ENCODE assay signal across 8 cellular contexts in genomic region chr15:23073890-23074631, GRCh38. TPM values are rescaled to one million over a fixed set of nuclear protein-coding genes. Genes with fewer than 3 reads are reported as not detected.
DNase-seq lines count a peak whose midpoint lies in the region; ATAC-seq and TF ChIP-seq lines count a peak whose summit lies in the region.

No MANE protein-coding gene starts in this region.

- H3K4me1 ChIP-seq in DOHH2 (ENCODE audit: control insufficient read depth, low read length) (peaks cover 17% of the 10 kb centered on the region), neuronal stem cell (ENCODE audit: control insufficient read depth in 2 of 2, insufficient read depth in 1 of 2, low read depth in 1 of 2, low read length in 2 of 2) (no peaks in the 10 kb centered on the region)

- H2BK12ac ChIP-seq in neuronal stem cell (ENCODE audit: low read length): no peak overlapping the region

- H3K18ac ChIP-seq in neuronal stem cell (ENCODE audit: low read length): no peak overlapping the region

- H3K4ac ChIP-seq in neuronal stem cell (ENCODE audit: low read length): no peak overlapping the region

- CTCF ChIA-PET in GM10248 (lab: Yijun Ruan, JAX): interaction anchor here (1.5 kb wide), 1 partner anchor 12 kb away, joined by 5 read pairs; no protein-coding TSS in a partner anchor
- CTCF ChIA-PET in CD4-positive, alpha-beta T cell (lab: Charles Lee): no interaction called here

- no peaks in the 10 kb centered on the region for H3K4me1 Mint-ChIP-seq in CD4-positive, alpha-beta T cell (ENCODE audit: low read depth)

- no peak overlapping the region for H2BK15ac ChIP-seq in neuronal stem cell (ENCODE audit: low read length)

- DNase-seq in NCI-H1105 treated with DMSO at 0.1 percent for 48 hours (lab: John Stamatoyannopoulos, UW): peak; percentile 81
- DNase-seq in SW480 (ENCODE audit: low spot score): peak; percentile 30
- DNase-seq in neuronal stem cell (ENCODE audit: low spot score): no peak
- no peak for DNase-seq in GM10248 (ENCODE audit: extremely low spot score)
- DNase-seq in NOMO-1 treated with dmso at 0.1 percent for 144 hours (lab: John Stamatoyannopoulos, UW; ENCODE audit: unreplicated experiment): no peak
- no peak for DNase-seq in CD4-positive, alpha-beta T cell

- no peaks in the 10 kb centered on the region for H3K9me3 ChIP-seq in DOHH2 (ENCODE audit: control insufficient read depth, insufficient read depth, low read length)
- H3K9me3 ChIP-seq in neuronal stem cell (replicated peaks in 1 of 2; ENCODE audit: control insufficient read depth in 2 of 2, insufficient read depth in 1 of 2, low read depth in 1 of 2, low read length in 2 of 2): no peaks in the 10 kb centered on the region
- no peaks in the 10 kb centered on the region for H3K9me3 ChIP-seq in CD4-positive, alpha-beta T cell (ENCODE audit: control insufficient read depth, low read length)

- H3K27ac ChIP-seq in DOHH2 (ENCODE audit: low read depth, low read length) (no peak overlapping the region), neuronal stem cell (replicated peaks; ENCODE audit: low read length) (no peak overlapping the region)
- no peak overlapping the region for H3K27ac ChIP-seq in CD4-positive, alpha-beta T cell (ENCODE audit: low read depth, low read length)

- no peaks in the 10 kb centered on the region for H3K79me1 ChIP-seq in neuronal stem cell (ENCODE audit: low read depth, low read length)

- no peak overlapping the region for H4K8ac ChIP-seq in neuronal stem cell (ENCODE audit: low read depth, low read length)

- H2AFZ ChIP-seq in neuronal stem cell (ENCODE audit: low read length): peak overlapping the region; percentile 6

- no peak overlapping the region for H2BK5ac ChIP-seq in neuronal stem cell (ENCODE audit: low read length)

- H3K27me3 ChIP-seq in DOHH2 (ENCODE audit: control insufficient read depth, low read length) (no peaks in the 10 kb centered on the region), neuronal stem cell (ENCODE audit: control insufficient read depth in 3 of 3, insufficient read depth in 3 of 3, low read depth in 1 of 3, low read length in 3 of 3) (peaks cover 0 to 19% (median 0%) of the 10 kb centered on the region in 3 experiments)
- no peaks in the 10 kb centered on the region for H3K27me3 ChIP-seq in CD4-positive, alpha-beta T cell (ENCODE audit: control insufficient read depth, insufficient read depth, low read length)

- peaks cover 12% of the 10 kb centered on the region for H3K27me3 Mint-ChIP-seq in CD4-positive, alpha-beta T cell

- no peak overlapping the region for H3K4me3 Mint-ChIP-seq in CD4-positive, alpha-beta T cell

- H3K4me2 ChIP-seq in DOHH2 (ENCODE audit: low read length): peak overlapping the region; percentile 6; the same call in 1 of the 2 replicates
- H3K4me2 ChIP-seq in neuronal stem cell (ENCODE audit: insufficient read depth, low read length, poor library complexity, severe bottlenecking): no peak overlapping the region

- H4K20me1 ChIP-seq in DOHH2 (ENCODE audit: control insufficient read depth, insufficient read depth, low read depth, low read length): no peaks in the 10 kb centered on the region

- H3K4me3 ChIP-seq in DOHH2 (ENCODE audit: low read length) (no peak overlapping the region), neuronal stem cell (ENCODE audit: low read length in 2 of 2) (no peak overlapping the region)

- no peak overlapping the region for H2BK120ac ChIP-seq in neuronal stem cell (ENCODE audit: low read depth, low read length)

- intact Hi-C loops in CD4-positive, alpha-beta T cell (cut with DNase I, micrococcal nuclease): no loop called here

- TF ChIP-seq CTCF in DOHH2 (IDR thresholded peaks at IDR 0.05; ENCODE audit: low read depth, low read length, poor library complexity, severe bottlenecking): no peak
- TF ChIP-seq CTCF in GM10248 (IDR thresholded peaks at IDR 0.05; ENCODE audit: control extremely low read depth, extremely low read depth, low read depth, missing control alignments): no peak
- no peak for TF ChIP-seq CTCF in CD4-positive, alpha-beta T cell (IDR thresholded peaks at IDR 0.05)

- no peak for ATAC-seq in GM18511 (IDR thresholded peaks at IDR 0.05; ENCODE audit: unreplicated experiment)
- no peak for ATAC-seq in CD4-positive, alpha-beta T cell (ENCODE audit: poor library complexity)

- H3K36me3 Mint-ChIP-seq in CD4-positive, alpha-beta T cell (ENCODE audit: low read depth): no peaks in the 10 kb centered on the region

- no peaks in the 10 kb centered on the region for H3K79me2 ChIP-seq in DOHH2 (ENCODE audit: control insufficient read depth, low read length)

- no peaks in the 10 kb centered on the region for H3K9me2 ChIP-seq in DOHH2 (replicated peaks; ENCODE audit: control insufficient read depth, low read length)

- no peak overlapping the region for H3K27ac Mint-ChIP-seq in CD4-positive, alpha-beta T cell

- POLR2A ChIA-PET in GM10248 (lab: Yijun Ruan, JAX): no interaction called here
- POLR2A ChIA-PET in CD4-positive, alpha-beta T cell (lab: Charles Lee): no interaction called here

- H4K91ac ChIP-seq in neuronal stem cell (ENCODE audit: low read depth, low read length, poor library complexity): no peak overlapping the region

- H3F3A ChIP-seq in DOHH2 (ENCODE audit: control insufficient read depth, insufficient read depth): no peaks in the 10 kb centered on the region

- H3K9ac ChIP-seq in neuronal stem cell (ENCODE audit: low read depth, low read length, poor library complexity): no peak overlapping the region

- H3K36me3 ChIP-seq in DOHH2 (ENCODE audit: control insufficient read depth, low read length) (no peaks in the 10 kb centered on the region), neuronal stem cell (replicated peaks in 1 of 2; ENCODE audit: control insufficient read depth in 2 of 2, insufficient read depth in 2 of 2, low read length in 2 of 2) (no peaks in the 10 kb centered on the region)

- WGBS in neuronal stem cell (ENCODE audit: extremely low coverage in 2 of 2, insufficient read length in 2 of 2, insufficient replicate concordance in 1 of 2), 2 donors: no CpG with 5 or more reads among the region's 24 CpGs

- H3K9me3 Mint-ChIP-seq in CD4-positive, alpha-beta T cell: no peaks in the 10 kb centered on the region

- no peak overlapping the region for H2AK5ac ChIP-seq in neuronal stem cell (ENCODE audit: low read depth, low read length)

- H3K14ac ChIP-seq in neuronal stem cell (ENCODE audit: low read length): no peak overlapping the region

- no peak overlapping the region for H3K23ac ChIP-seq in neuronal stem cell (ENCODE audit: low read depth, low read length, poor library complexity)

RNA-seq across cellular contexts. Expression of gene TUBGCP5, which starts 34.7 kb away (rescaled TPM):
- 12.2 TPM for polyA plus RNA-seq in neuronal stem cell (2013, experiment 1 of 2)
- polyA plus RNA-seq in neuronal stem cell (2013, experiment 2 of 2): 14.5 TPM
- 10 to 100 TPM; 24.2 to 24.5 TPM for total RNA-seq in CD4-positive, alpha-beta T cell

Comparison
In these comparisons a context has a peak if more than half of its experiments do, and no peak if none do; other contexts are left out.
1. DNase-seq: peak in NCI-H1105 treated with DMSO at 0.1 percent for 48 hours (single experiment) and SW480 (single experiment); none in neuronal stem cell (single experiment), GM10248 (single experiment), NOMO-1 treated with dmso at 0.1 percent for 144 hours (single experiment) and CD4-positive, alpha-beta T cell (0 of 10).